Comparison of ENCODE assay signal across 8 cellular contexts in genomic region chr12:51048601-51049369, GRCh38. TPM values are rescaled to one million over a fixed set of nuclear protein-coding genes. Genes with fewer than 3 reads are reported as not detected.
DNase-seq lines count a peak whose midpoint lies in the region; ATAC-seq and TF ChIP-seq lines count a peak whose summit lies in the region.

No MANE protein-coding gene starts in this region.

- CTCF ChIA-PET in CD8-positive, alpha-beta memory T cell (lab: Charles Lee), result interaction anchor here (0.8 to 1.1 kb wide), 4 partner anchors 12 to 26 kb away, joined by 3 read pairs; partner anchors contain the start of gene SLC11A2

- no peak for ATAC-seq in HG03565 (IDR thresholded peaks at IDR 0.05; ENCODE audit: unreplicated experiment)

- H3K4me3 ChIP-seq in CD8-positive, alpha-beta memory T cell (ENCODE audit: low read length), result peak overlapping the region; percentile 82
- peak overlapping the region; percentile 71 for H3K4me3 ChIP-seq in mesodermal cell (ENCODE audit: extremely low read depth, insufficient read depth, low read length, poor library complexity, severe bottlenecking)

- 37 to 49% methylated on average over 13 to 16 of the region's 18 CpGs for WGBS in mesodermal cell (ENCODE audit: insufficient coverage in 2 of 2), 2 experiments

- peaks cover 30 to 43% (median 40%) of the 10 kb centered on the region in 3 donors for H3K4me1 Mint-ChIP-seq in CD8-positive, alpha-beta memory T cell

- no peak for TF ChIP-seq CTCF in GM13977 (IDR thresholded peaks at IDR 0.05; ENCODE audit: extremely low read depth, insufficient read depth, missing control alignments)

- H3K36me3 ChIP-seq in CD8-positive, alpha-beta memory T cell (ENCODE audit: insufficient read depth, low read length), result peaks cover 14% of the 10 kb centered on the region
- peaks cover 20% of the 10 kb centered on the region for H3K36me3 ChIP-seq in mesodermal cell (ENCODE audit: control insufficient read depth, insufficient read depth, low read length)

- peaks cover 0 to 34% (median 1%) of the 10 kb centered on the region in 3 donors for H3K36me3 Mint-ChIP-seq in CD8-positive, alpha-beta memory T cell

- peak overlapping the region; percentile 92 to 99 (median 96) for H3K27ac Mint-ChIP-seq in CD8-positive, alpha-beta memory T cell

- POLR2A ChIA-PET in CD8-positive, alpha-beta memory T cell (lab: Charles Lee), result interaction anchor here (0.6 to 1.5 kb wide), 3 partner anchors 35 to 190 kb away, joined by 4 to 5 read pairs (median 5); partner anchors contain the start of genes DAZAP2 and POU6F1

- H3K4me3 Mint-ChIP-seq in CD8-positive, alpha-beta memory T cell, result peak overlapping the region; percentile 92 to 100 (median 95)

- peak overlapping the region; percentile 82 for H3K27ac ChIP-seq in CD8-positive, alpha-beta memory T cell (ENCODE audit: low read depth, low read length)
- H3K27ac ChIP-seq in caudate nucleus (ENCODE audit: low read depth, low read length), result peak overlapping the region; percentile 69
- H3K27ac ChIP-seq in mesodermal cell (ENCODE audit: low read depth, low read length, severe bottlenecking), result no peak overlapping the region

- H3K9me3 ChIP-seq in CD8-positive, alpha-beta memory T cell (ENCODE audit: low read length), result no peaks in the 10 kb centered on the region
- H3K9me3 ChIP-seq in mesodermal cell (ENCODE audit: control insufficient read depth, low read length), result no peaks in the 10 kb centered on the region

- no peaks in the 10 kb centered on the region for H3K27me3 Mint-ChIP-seq in CD8-positive, alpha-beta memory T cell

- in situ Hi-C loops in GM13977 (cut with MboI; ENCODE audit: low pct_unique_long_range_greater_than_20kb, low sequenced_read_pairs, unreplicated experiment), result no loop called here

- H3K4me1 ChIP-seq in CD8-positive, alpha-beta memory T cell (ENCODE audit: insufficient read depth, low read length), result peaks cover 29% of the 10 kb centered on the region
- no peaks in the 10 kb centered on the region for H3K4me1 ChIP-seq in mesodermal cell (ENCODE audit: control insufficient read depth, insufficient read depth, low read length, poor library complexity, severe bottlenecking)

- no peaks in the 10 kb centered on the region for H3K9me3 Mint-ChIP-seq in CD8-positive, alpha-beta memory T cell

- peak in 1 of 5 donors; percentile 34 for DNase-seq in CD8-positive, alpha-beta memory T cell
- DNase-seq in NAMALWA (ENCODE audit: low spot score) (peak; percentile 29), caudate nucleus (lab: John Stamatoyannopoulos, UW) (peak in 1 of 61 donors; percentile 43), GM13977 (ENCODE audit: low spot score) (no peak), DMS114 treated with DMSO at 0.1 percent for 48 hours (lab: John Stamatoyannopoulos, UW; ENCODE audit: unreplicated experiment) (no peak), NCI-H2171 treated with DMSO at 0.1 percent for 48 hours (lab: John Stamatoyannopoulos, UW) (no peak)

- no peaks in the 10 kb centered on the region for H3K27me3 ChIP-seq in CD8-positive, alpha-beta memory T cell (ENCODE audit: insufficient read depth, low read length, poor library complexity, severe bottlenecking)

RNA-seq across cellular contexts. Expression of gene LETMD1, which starts 0.7 kb away (rescaled TPM):
- 10 to 100 TPM; 61.8 to 64.3 TPM for total RNA-seq in CD8-positive, alpha-beta memory T cell
- polyA plus RNA-seq in CD8-positive, alpha-beta memory T cell, result 24.4 TPM
- 32.8 TPM for polyA plus RNA-seq in mesodermal cell (2013, experiment 1 of 2)
- polyA plus RNA-seq in mesodermal cell (2013, experiment 2 of 2), result 35.5 TPM

RNA-seq across cellular contexts. Expression of gene SLC11A2, which starts 22.6 kb away (rescaled TPM):
- 10 to 100 TPM; 35.2 to 36.9 TPM for total RNA-seq in CD8-positive, alpha-beta memory T cell
- polyA plus RNA-seq in CD8-positive, alpha-beta memory T cell, result 14.0 TPM
- 43.2 TPM for polyA plus RNA-seq in mesodermal cell (2013, experiment 1 of 2)
- polyA plus RNA-seq in mesodermal cell (2013, experiment 2 of 2), result 44.0 TPM

RNA-seq across cellular contexts. Expression of gene CSRNP2, which starts 34.6 kb away (rescaled TPM):
- 10 to 100 TPM; 20.5 to 21.5 TPM for total RNA-seq in CD8-positive, alpha-beta memory T cell
- 4.8 TPM for polyA plus RNA-seq in CD8-positive, alpha-beta memory T cell
- polyA plus RNA-seq in mesodermal cell (2013, experiment 1 of 2), result 30.4 TPM
- polyA plus RNA-seq in mesodermal cell (2013, experiment 2 of 2), result 26.3 TPM
